8 cellular contexts compared by ENCODE assay signal in the genomic region with DNA sequence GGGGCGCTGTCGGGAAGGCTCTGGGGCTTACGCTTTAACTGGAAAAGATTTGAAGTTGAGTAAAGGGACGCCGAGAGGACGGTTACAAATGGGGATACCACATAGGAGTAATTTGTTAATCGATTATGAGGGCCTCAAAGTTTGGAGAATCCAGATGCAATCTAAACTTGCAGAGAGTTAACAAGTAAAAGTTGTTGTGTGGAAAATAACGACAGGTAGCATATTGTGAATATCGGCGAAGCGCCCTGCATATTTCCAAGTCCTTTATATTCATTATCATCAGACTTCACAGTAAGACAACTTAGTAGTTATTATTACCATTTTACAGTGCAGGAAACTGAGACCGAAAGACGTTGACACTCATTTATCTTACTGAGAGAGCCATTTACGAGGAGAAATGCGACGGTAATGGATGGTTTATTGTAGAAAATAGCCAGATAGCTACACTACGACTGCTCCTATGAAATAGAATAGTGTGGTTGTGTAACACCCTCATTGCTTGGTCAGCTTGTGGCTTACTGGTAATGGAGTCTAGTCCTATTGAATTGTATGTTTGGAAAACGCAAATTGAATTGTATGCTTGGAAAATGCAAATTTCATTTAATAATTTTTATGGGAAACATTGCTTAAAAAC. TPM values are rescaled to one million over a fixed set of nuclear protein-coding genes. Genes with fewer than 3 reads are reported as not detected.
A peak's percentile ranks its signal among the peaks of the same experiment; 100 is the strongest.
DNase-seq lines count a peak whose midpoint lies in the region; ATAC-seq and TF ChIP-seq lines count a peak whose summit lies in the region.

No MANE protein-coding gene starts in this region.

- no peaks in the 10 kb centered on the region for H3K36me3 Mint-ChIP-seq in CD4-positive, CD25-positive, alpha-beta regulatory T cell

- TF ChIP-seq POLR2A in testis (IDR thresholded peaks at IDR 0.05): no peak

- no peaks in the 10 kb centered on the region for H3K36me3 ChIP-seq in CD4-positive, CD25-positive, alpha-beta regulatory T cell (ENCODE audit: control insufficient read depth, insufficient read depth, low read length)
- no peaks in the 10 kb centered on the region for H3K36me3 ChIP-seq in testis (ENCODE audit: low read depth, missing control alignments)

- peak overlapping the region; percentile 76 to 96 (median 95) for H3K27ac Mint-ChIP-seq in CD4-positive, CD25-positive, alpha-beta regulatory T cell

- intact Hi-C loops in testis (cut with DNase I; ENCODE audit: low total_unique reads): no loop called here
- intact Hi-C loops in head of caudate nucleus (cut with DNase I): loop anchor here (2.0 to 5.0 kb wide), 2 partner anchors 70 to 107 kb away; a partner anchor contains a TSS

- peak overlapping the region; percentile 90 to 99 (median 94) for H3K4me3 Mint-ChIP-seq in CD4-positive, CD25-positive, alpha-beta regulatory T cell

- WGBS in testis, 2 donors: 1 to 2% methylated on average over 18 of the region's 18 CpGs

- peaks cover 40 to 73% (median 54%) of the 10 kb centered on the region in 4 donors for H3K4me1 Mint-ChIP-seq in CD4-positive, CD25-positive, alpha-beta regulatory T cell

- peak overlapping the region; percentile 93 for H3K27ac ChIP-seq in CD4-positive, CD25-positive, alpha-beta regulatory T cell (ENCODE audit: insufficient read depth, low read length, poor library complexity, severe bottlenecking)
- peak overlapping the region; percentile 91 for H3K27ac ChIP-seq in angular gyrus (ENCODE audit: low read depth, low read length)
- peak overlapping the region; percentile 88 to 95 for H3K27ac ChIP-seq in testis

- peak overlapping the region; percentile 94 for H3K4me3 ChIP-seq in CD4-positive, CD25-positive, alpha-beta regulatory T cell (ENCODE audit: low read depth, low read length)
- H3K4me3 ChIP-seq in testis: peak overlapping the region; percentile 82 to 97

- DNase-seq in CD4-positive, CD25-positive, alpha-beta regulatory T cell: no peak
- DNase-seq in HuH-7.5 (ENCODE audit: low spot score) (peak; percentile 41), kidney tubule cell (ENCODE audit: low spot score) (peak; percentile 31), testis (no peak), amniotic stem cell (lab: John Stamatoyannopoulos, UW) (no peak), head of caudate nucleus (no peak), globus pallidus (ENCODE audit: low spot score) (no peak)

- ATAC-seq in CD4-positive, CD25-positive, alpha-beta regulatory T cell (ENCODE audit: low read depth in 2 of 2): no peak

- H3K27me3 ChIP-seq in CD4-positive, CD25-positive, alpha-beta regulatory T cell (ENCODE audit: control insufficient read depth, insufficient read depth, low read length): peaks cover 10% of the 10 kb centered on the region
- H3K27me3 ChIP-seq in testis: no peaks in the 10 kb centered on the region

- TF ChIP-seq CTCF in testis (IDR thresholded peaks at IDR 0.05): no peak

- H3K4me1 ChIP-seq in CD4-positive, CD25-positive, alpha-beta regulatory T cell (ENCODE audit: control insufficient read depth, insufficient read depth, low read length, poor library complexity, severe bottlenecking): peaks cover 67% of the 10 kb centered on the region
- peaks cover 18% of the 10 kb centered on the region for H3K4me1 ChIP-seq in testis

- H3K9me3 ChIP-seq in CD4-positive, CD25-positive, alpha-beta regulatory T cell (ENCODE audit: control insufficient read depth in 2 of 2, low read length in 2 of 2): no peaks in the 10 kb centered on the region
- H3K9me3 ChIP-seq in testis: no peaks in the 10 kb centered on the region

- H3K9me3 Mint-ChIP-seq in CD4-positive, CD25-positive, alpha-beta regulatory T cell: peaks cover 0 to 1% (median 0%) of the 10 kb centered on the region in 7 donors

- H3K27me3 Mint-ChIP-seq in CD4-positive, CD25-positive, alpha-beta regulatory T cell: peaks cover 34% of the 10 kb centered on the region

RNA-seq across cellular contexts. Expression of a gene that starts 0.7 kb away (rescaled TPM):
- 24.6 TPM for total RNA-seq in CD4-positive, CD25-positive, alpha-beta regulatory T cell
- 10 to 100 TPM; 45.9 to 61.6 (median 54.0) TPM for polyA plus RNA-seq in CD4-positive, CD25-positive, alpha-beta regulatory T cell
- 10 to 100 TPM; 82.6 to 93.6 TPM for total RNA-seq in testis
- 117 TPM for polyA plus RNA-seq in testis (ENCODE audit: insufficient read depth, low read depth, low replicate concordance)

RNA-seq across cellular contexts. Expression of a gene that starts 12.3 kb away (rescaled TPM):
- total RNA-seq in CD4-positive, CD25-positive, alpha-beta regulatory T cell: not detected
- polyA plus RNA-seq in CD4-positive, CD25-positive, alpha-beta regulatory T cell: under 1 TPM in 1 of 4 donors, not detected in 3; 0.21 TPM
- total RNA-seq in testis: not detected
- polyA plus RNA-seq in testis (ENCODE audit: insufficient read depth, low read depth, low replicate concordance): not detected

Comparison
In these comparisons a context has a peak if more than half of its experiments do, and no peak if none do; other contexts are left out.
1. DNase-seq: peak in HuH-7.5 (single experiment) and kidney tubule cell (single experiment); none in CD4-positive, CD25-positive, alpha-beta regulatory T cell (0 of 3), testis (single experiment), amniotic stem cell (single experiment), head of caudate nucleus (0 of 42) and globus pallidus (single experiment).
2. Peak in every context shown above with its lines, with median percentiles within 50 percentile points of each other: H3K27ac ChIP-seq.